ENCODE assay signal across 18 cellular contexts in the genomic region with DNA sequence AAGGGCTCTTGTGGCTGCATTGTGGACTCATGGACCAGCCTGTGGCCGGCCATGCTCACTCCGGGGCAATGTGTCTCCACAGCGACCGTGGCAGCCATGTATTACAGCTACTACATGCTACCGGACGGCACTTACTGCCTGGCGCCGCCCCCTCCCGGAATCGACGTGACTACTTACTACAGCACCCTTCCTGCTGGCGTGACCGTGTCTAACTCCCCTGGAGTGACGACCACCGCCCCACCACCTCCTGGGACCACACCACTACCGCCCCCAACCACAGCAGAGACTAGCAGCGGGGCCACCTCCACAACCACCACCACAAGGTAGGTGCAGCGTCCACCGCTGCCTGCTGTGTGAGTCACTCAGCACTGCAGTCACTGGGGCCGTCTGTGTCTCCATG.
"Had no signal": no experiment of that assay in that cellular context is flagged by ENCODE, and none has a peak within 500 bp of the region (broad histone marks: within the 10 kb centered on the region; RNA-seq: fewer than 3 reads in every experiment).

No MANE protein-coding gene starts in this region.

- H3K9me3 Mint-ChIP-seq: effector memory CD8-positive, alpha-beta T cell; memory B cell; natural killer cell; stimulated activated naive CD8-positive, alpha-beta T cell treated with anti-CD3 and anti-CD28 coated beads, Interleukin-15, amount 100 ng/mL, for 72 hours had no signal

- H3K4me3 ChIP-seq: lung, prostate gland, right atrium auricular region, sigmoid colon, suprapubic skin, transverse colon, vagina had no signal

- FAIRE-seq: frontal cortex, keratinocyte had no signal

- H2AFZ ChIP-seq: parathyroid adenoma had no signal

- H3K4me3 Mint-ChIP-seq: effector memory CD8-positive, alpha-beta T cell; memory B cell; natural killer cell; stimulated activated naive CD8-positive, alpha-beta T cell treated with anti-CD3 and anti-CD28 coated beads, Interleukin-15, amount 100 ng/mL, for 72 hours had no signal

- DNase-seq: cortex of kidney; effector memory CD8-positive, alpha-beta T cell; natural killer cell; sigmoid colon; stimulated activated CD4-positive, alpha-beta T cell treated with anti-CD3 and anti-CD28 coated beads, Interleukin-2, amount 100 ng/mL, for 48 hours; stimulated activated naive CD4-positive, alpha-beta T cell; stimulated activated naive CD8-positive, alpha-beta T cell treated with anti-CD3 and anti-CD28 coated beads, Interleukin-15, amount 100 ng/mL, for 72 hours; transverse colon had no signal

- H3K27ac Mint-ChIP-seq: effector memory CD8-positive, alpha-beta T cell; memory B cell; natural killer cell had no signal

- ATAC-seq: effector memory CD8-positive, alpha-beta T cell; left lobe of liver; natural killer cell; stimulated activated naive CD8-positive, alpha-beta T cell treated with anti-CD3 and anti-CD28 coated beads, Interleukin-15, amount 100 ng/mL, for 72 hours had no signal

- H3K9ac ChIP-seq: parathyroid adenoma had no signal

- H3K27ac ChIP-seq: parathyroid adenoma, prostate gland, right atrium auricular region, sigmoid colon, suprapubic skin, transverse colon, vagina had no signal

- H3K27me3 Mint-ChIP-seq: effector memory CD8-positive, alpha-beta T cell; memory B cell; stimulated activated naive CD8-positive, alpha-beta T cell treated with anti-CD3 and anti-CD28 coated beads, Interleukin-15, amount 100 ng/mL, for 72 hours had no signal

- H3K27me3 ChIP-seq: right atrium auricular region, sigmoid colon, suprapubic skin, transverse colon, vagina had no signal

- H3K4me1 ChIP-seq: parathyroid adenoma, prostate gland, right atrium auricular region, sigmoid colon, suprapubic skin, transverse colon, vagina had no signal

- H3K9me3 ChIP-seq: prostate gland, right atrium auricular region, sigmoid colon, suprapubic skin, transverse colon, vagina had no signal
